2 cellular contexts compared by ENCODE assay signal in genomic region chr2:42049411-42050349, GRCh38.
TF ChIP-seq lines count a peak whose summit lies in the region.

No MANE protein-coding gene starts in this region.

TF ChIP-seq in SK-N-SH, 30 proteins besides CTCF, POLR2A, EP300 and RAD21 (continued from another document):
- TF ChIP-seq ZBTB33 (IDR thresholded peaks at IDR 0.05; ENCODE audit: borderline replicate concordance, low read depth) (no peak), FOXJ3 (CRISPR knock-in tag; IDR thresholded peaks at IDR 0.05) (no peak), REST (IDR thresholded peaks at IDR 0.05; ENCODE audit: low read depth, low read length) (no peak), ELF1 (IDR thresholded peaks at IDR 0.05) (no peak)

TF ChIP-seq in SK-N-SH treated with all-trans-retinoic acid at 6 μM for 48 hours, 23 proteins besides CTCF, POLR2A, EP300 and RAD21 (continued from another document):
- TF ChIP-seq TSHZ2 (CRISPR knock-in tag; IDR thresholded peaks at IDR 0.05) (no peak), ZC3H10 (CRISPR knock-in tag; IDR thresholded peaks at IDR 0.05) (no peak), OSR1 (CRISPR knock-in tag; IDR thresholded peaks at IDR 0.05) (no peak), PPARA (CRISPR knock-in tag; IDR thresholded peaks at IDR 0.05; ENCODE audit: borderline replicate concordance) (no peak)
